Comparison of ENCODE assay signal across 1 cellular context in the genomic region with DNA sequence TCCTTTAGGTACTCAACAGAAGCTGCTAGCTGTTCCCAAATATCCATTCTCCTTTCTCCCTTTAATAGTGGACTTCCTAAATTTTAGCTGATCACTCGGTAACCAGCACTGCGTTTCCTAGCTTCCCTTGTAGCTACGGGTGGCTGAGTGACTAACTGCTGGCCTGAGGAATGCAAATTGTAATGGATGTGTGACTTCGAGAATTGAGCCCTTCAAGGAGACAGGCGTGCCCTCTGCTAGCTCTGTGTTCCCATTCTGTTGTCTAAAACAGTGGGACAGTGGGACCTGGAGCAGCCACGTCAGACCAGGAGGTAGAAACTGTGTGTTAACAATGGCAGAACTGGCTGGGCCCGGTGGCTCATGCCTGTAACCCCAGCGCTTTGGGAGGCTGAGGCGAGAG.
TF ChIP-seq lines count a peak whose summit lies in the region.

No MANE protein-coding gene starts in this region.

TF ChIP-seq in GM23338, 12 proteins besides CTCF, POLR2A, EP300 and RAD21 (continued from another document):
- no peak for TF ChIP-seq ZNF462 (CRISPR knock-in tag; IDR thresholded peaks at IDR 0.05)
- TF ChIP-seq NANOG (IDR thresholded peaks at IDR 0.05; ENCODE audit: borderline replicate concordance), result no peak
- no peak for TF ChIP-seq ZNF114 (CRISPR knock-in tag; IDR thresholded peaks at IDR 0.05)
- TF ChIP-seq POLR2AphosphoS5 (IDR thresholded peaks at IDR 0.05; ENCODE audit: low read depth), result no peak
- no peak for TF ChIP-seq REST (IDR thresholded peaks at IDR 0.05; ENCODE audit: unreplicated experiment)
- no peak for TF ChIP-seq EZH2 (IDR thresholded peaks at IDR 0.05; ENCODE audit: low read depth, unreplicated experiment)
- TF ChIP-seq CREB1 (CRISPR knock-in tag; IDR thresholded peaks at IDR 0.05; ENCODE audit: low read depth), result no peak
- TF ChIP-seq ETS1 (IDR thresholded peaks at IDR 0.05), result no peak
- no peak for TF ChIP-seq EZH2phosphoT487 (IDR thresholded peaks at IDR 0.05; ENCODE audit: unreplicated experiment)
